Comparison of ENCODE assay signal across 1 cellular context in the genomic region with DNA sequence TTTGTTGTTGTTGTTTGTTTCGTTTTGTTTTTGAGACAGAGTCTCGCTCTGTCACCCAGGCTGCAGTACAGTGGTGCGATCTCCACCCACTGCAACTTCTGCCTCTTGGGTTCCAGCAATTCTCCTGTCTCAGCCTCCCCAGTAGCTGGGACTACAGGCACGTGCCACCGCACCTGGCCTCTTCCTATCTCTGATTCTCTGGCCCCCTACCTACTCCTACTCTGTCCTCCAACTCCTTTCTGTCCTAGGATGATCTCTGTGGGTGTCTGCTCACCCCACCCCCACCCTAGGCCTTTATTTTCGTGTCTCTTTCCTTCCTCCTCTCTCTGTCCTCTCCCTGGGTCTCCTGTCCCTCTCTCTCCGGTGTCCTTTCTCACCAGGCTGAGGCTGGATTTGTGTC.
TF ChIP-seq lines count a peak whose summit lies in the region.

No MANE protein-coding gene starts in this region.

TF ChIP-seq in GM12878, 131 proteins besides CTCF, POLR2A, EP300 and RAD21:
- TF ChIP-seq, protein P1, sequence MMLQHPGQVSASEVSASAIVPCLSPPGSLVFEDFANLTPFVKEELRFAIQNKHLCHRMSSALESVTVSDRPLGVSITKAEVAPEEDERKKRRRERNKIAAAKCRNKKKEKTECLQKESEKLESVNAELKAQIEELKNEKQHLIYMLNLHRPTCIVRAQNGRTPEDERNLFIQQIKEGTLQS (IDR thresholded peaks at IDR 0.05; ENCODE audit: borderline replicate concordance, extremely low read depth, low read depth, low read length) = no peak
